Comparison of ENCODE assay signal across 10 cellular contexts in the genomic region with DNA sequence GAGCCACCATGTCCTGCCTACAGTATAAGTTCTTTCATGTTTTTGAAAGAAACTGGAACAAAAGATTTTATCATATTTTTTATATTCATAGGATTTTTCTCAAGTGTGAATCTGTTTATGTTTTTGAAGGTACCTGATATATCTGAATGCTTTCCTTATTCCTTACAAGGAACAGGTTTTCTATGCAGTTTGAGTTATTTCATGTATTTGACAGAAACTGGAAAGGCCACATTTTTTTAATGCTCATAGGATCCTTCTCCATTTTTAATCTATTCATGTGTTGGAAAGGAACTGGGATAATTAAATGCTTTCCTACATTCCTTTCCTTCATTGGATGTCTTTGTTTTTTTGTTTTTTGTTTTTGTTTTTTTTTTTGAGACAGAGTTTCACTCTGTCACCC.
"Had no signal": no experiment of that assay in that cellular context is flagged by ENCODE, and none has a peak within 500 bp of the region (broad histone marks: within the 10 kb centered on the region; RNA-seq: fewer than 3 reads in every experiment).

No MANE protein-coding gene starts in this region.

- ATAC-seq: GM23338, HCT116 had no signal

- H3K9ac ChIP-seq: GM23248 had no signal

- DNase-seq: GM23248, GOT3, H7, H9, HCEC 1CT, HFFc6 had no signal

- H2AFZ ChIP-seq: GM23248, GM23338 had no signal

- H3K4me1 Mint-ChIP-seq: GM23338, H9 had no signal

- H3K4me2 ChIP-seq: GM23338 had no signal

- H3K4me3 ChIP-seq: GM23248, GM23338, HAP-1 had no signal

- H3K27ac ChIP-seq: GM23248 had no signal

- H3K27ac Mint-ChIP-seq: GM23338, H9, HFFc6 had no signal

- H3K4me3 Mint-ChIP-seq: GM23338, H9, HFFc6 had no signal

- H3K36me3 ChIP-seq: HAP-1 had no signal

- H3K4me1 ChIP-seq: HAP-1 had no signal

- FAIRE-seq: H1 had no signal
